In genomic region chr12:130137141-130138018, GRCh38 we compare ENCODE assay signal across 17 cellular contexts. TPM values are rescaled to one million over a fixed set of nuclear protein-coding genes. Genes with fewer than 3 reads are reported as not detected.
DNase-seq lines count a peak whose midpoint lies in the region; TF ChIP-seq lines count a peak whose summit lies in the region.
"Had no signal": no experiment of that assay in that cellular context is flagged by ENCODE, and none has a peak within 500 bp of the region (broad histone marks: within the 10 kb centered on the region; RNA-seq: fewer than 3 reads in every experiment).

No MANE protein-coding gene starts in this region.

- peak overlapping the region; percentile 13 for H3K27ac Mint-ChIP-seq in neural progenitor cell
- H3K27ac Mint-ChIP-seq in progenitor cell of endocrine pancreas, result no peak overlapping the region
- H3K27ac Mint-ChIP-seq: CD14-positive monocyte had no signal

- H2AFZ ChIP-seq in neural progenitor cell (replicated peaks), result no peak overlapping the region

- peaks cover 80% of the 10 kb centered on the region for H3K4me1 Mint-ChIP-seq in neural progenitor cell
- H3K4me1 Mint-ChIP-seq in progenitor cell of endocrine pancreas (ENCODE audit: low read depth), result no peaks in the 10 kb centered on the region
- H3K4me1 Mint-ChIP-seq: CD14-positive monocyte had no signal

- TF ChIP-seq EP300 in sigmoid colon (IDR thresholded peaks at IDR 0.05), result no peak

- H3K9me3 Mint-ChIP-seq in neural progenitor cell (peaks cover 6% of the 10 kb centered on the region), progenitor cell of endocrine pancreas (ENCODE audit: low read depth) (no peaks in the 10 kb centered on the region)

- H3K27ac ChIP-seq in VCaP, result peak overlapping the region; percentile 61
- no peak overlapping the region for H3K27ac ChIP-seq in neural progenitor cell
- no peak overlapping the region for H3K27ac ChIP-seq in sigmoid colon
- H3K27ac ChIP-seq: cardiac muscle cell, heart left ventricle, left ventricle myocardium inferior, right atrium auricular region had no signal

- H3K4me1 ChIP-seq in neural progenitor cell (no peaks in the 10 kb centered on the region), sigmoid colon (no peaks in the 10 kb centered on the region)
- H3K4me1 ChIP-seq: heart left ventricle, left ventricle myocardium inferior, right atrium auricular region had no signal

- WGBS in sigmoid colon, 2 donors, result 44 to 51% methylated on average over 20 of the region's 20 CpGs

- no peak overlapping the region for H3K9ac ChIP-seq in neural progenitor cell

- intact Hi-C loops in sigmoid colon (cut with DNase I), result no loop called here

- H3K36me3 Mint-ChIP-seq in neural progenitor cell (no peaks in the 10 kb centered on the region), progenitor cell of endocrine pancreas (ENCODE audit: insufficient read depth) (no peaks in the 10 kb centered on the region)
- H3K36me3 Mint-ChIP-seq: CD14-positive monocyte had no signal

- H4K20me1 ChIP-seq in neural progenitor cell (ENCODE audit: low read depth), result peaks cover 4% of the 10 kb centered on the region

- H3K27me3 ChIP-seq in H7 (ENCODE audit: control insufficient read depth, insufficient read depth, low read length) (peaks cover 17% of the 10 kb centered on the region), neural progenitor cell (peaks cover 99% of the 10 kb centered on the region), sigmoid colon (peaks cover 0 to 28% (median 3%) of the 10 kb centered on the region in 3 donors)
- H3K27me3 ChIP-seq: right atrium auricular region had no signal

- H3K4me3 Mint-ChIP-seq in neural progenitor cell (no peak overlapping the region), progenitor cell of endocrine pancreas (ENCODE audit: low read depth) (no peak overlapping the region)
- H3K4me3 Mint-ChIP-seq: CD14-positive monocyte had no signal

- peak; percentile 77 for DNase-seq in H7
- peak; percentile 6 for DNase-seq in NCI-H2029 treated with DMSO at 0.1 percent for 48 hours (lab: John Stamatoyannopoulos, UW)
- peak; percentile 36 for DNase-seq in neural progenitor cell (ENCODE audit: low spot score)
- no peak for DNase-seq in foreskin fibroblast
- DNase-seq in sigmoid colon, result no peak
- no peak for DNase-seq in progenitor cell of endocrine pancreas (ENCODE audit: low spot score, unreplicated experiment)
- DNase-seq: activated CD4-positive, alpha-beta T cell treated with anti-CD3 and anti-CD28 coated beads, Interleukin-2, amount 50 U/mL, for 48 hours; activated naive CD4-positive, alpha-beta T cell; left ventricle myocardium inferior; NCI-H2171 treated with DMSO at 0.1 percent for 48 hours; stimulated activated naive CD4-positive, alpha-beta T cell treated with Interleukin-2 at 50 U/mL for 16 hours had no signal

- H3K27me3 Mint-ChIP-seq in neural progenitor cell (ENCODE audit: insufficient read depth, low read depth) (peaks cover 31% of the 10 kb centered on the region), progenitor cell of endocrine pancreas (peaks cover 94% of the 10 kb centered on the region)

- H3K4me3 ChIP-seq in H7 (ENCODE audit: insufficient read depth, low read depth, low read length), result no peak overlapping the region
- H3K4me3 ChIP-seq in neural progenitor cell, result no peak overlapping the region
- no peak overlapping the region for H3K4me3 ChIP-seq in foreskin fibroblast (ENCODE audit: low read depth in 1 of 2, low read length in 2 of 2)
- H3K4me3 ChIP-seq in sigmoid colon, result no peak overlapping the region
- H3K4me3 ChIP-seq: cardiac muscle cell, heart left ventricle, left ventricle myocardium inferior, right atrium auricular region had no signal

- H3K4me2 ChIP-seq in neural progenitor cell, result no peak overlapping the region

- peaks cover 6% of the 10 kb centered on the region for H3F3A ChIP-seq in neural progenitor cell (ENCODE audit: low read depth)

- no peaks in the 10 kb centered on the region for H3K79me2 ChIP-seq in neural progenitor cell (ENCODE audit: low read depth)

- TF ChIP-seq POLR2A in sigmoid colon (IDR thresholded peaks at IDR 0.05), result no peak

- H3K36me3 ChIP-seq in H7 (replicated peaks; ENCODE audit: control insufficient read depth, insufficient read depth, low read length) (no peaks in the 10 kb centered on the region), neural progenitor cell (no peaks in the 10 kb centered on the region), sigmoid colon (no peaks in the 10 kb centered on the region)
- H3K36me3 ChIP-seq: cardiac muscle cell, heart left ventricle, left ventricle myocardium inferior, right atrium auricular region had no signal

- TF ChIP-seq CTCF in VCaP (conservative IDR thresholded peaks at IDR 0.05) (no peak; the same call in 1 of the 2 replicates), neural progenitor cell (IDR thresholded peaks at IDR 0.05) (no peak), foreskin fibroblast (IDR thresholded peaks at IDR 0.05; ENCODE audit: low read depth, low read length) (no peak), sigmoid colon (IDR thresholded peaks at IDR 0.05) (no peak), progenitor cell of endocrine pancreas (IDR thresholded peaks at IDR 0.05; ENCODE audit: unreplicated experiment) (no peak)

- H3K9me3 ChIP-seq in neural progenitor cell (ENCODE audit: low read depth), result no peaks in the 10 kb centered on the region
- H3K9me3 ChIP-seq in sigmoid colon, result no peaks in the 10 kb centered on the region
- H3K9me3 ChIP-seq: heart left ventricle, left ventricle myocardium inferior, right atrium auricular region had no signal

RNA-seq across cellular contexts. Expression of gene FZD10, which starts 24.9 kb away (rescaled TPM):
- 14.1 and 20.2 TPM in 2 replicates for total RNA-seq in H7 (2014; rRNA removed; shearing (Covaris generic))
- total RNA-seq in neural progenitor cell (ENCODE audit: low replicate concordance) (0.11 and 0.81 TPM in 2 replicates), sigmoid colon (1 to 10 TPM in 2 of 4 donors, under 1 TPM in 2; 0.27 to 1.7 (median 0.93) TPM), progenitor cell of endocrine pancreas (0.24 and 0.73 TPM in 2 replicates)
- under 1 TPM in 2 of 3 donors, not detected in 1; 0.13 to 0.60 TPM for polyA plus RNA-seq in sigmoid colon
- total RNA-seq: RPMI7951 had no signal
- polyA plus RNA-seq: cardiac muscle cell, CD14-positive monocyte had no signal

Comparison
In these comparisons a context has a peak if more than half of its experiments do, and no peak if none do; other contexts are left out.
1. DNase-seq: peak in H7 (single experiment), NCI-H2029 treated with DMSO at 0.1 percent for 48 hours (single experiment) and neural progenitor cell (single experiment); none in foreskin fibroblast (0 of 2), sigmoid colon (single experiment) and progenitor cell of endocrine pancreas (single experiment).